30 cellular contexts compared by ENCODE assay signal in the genomic region with DNA sequence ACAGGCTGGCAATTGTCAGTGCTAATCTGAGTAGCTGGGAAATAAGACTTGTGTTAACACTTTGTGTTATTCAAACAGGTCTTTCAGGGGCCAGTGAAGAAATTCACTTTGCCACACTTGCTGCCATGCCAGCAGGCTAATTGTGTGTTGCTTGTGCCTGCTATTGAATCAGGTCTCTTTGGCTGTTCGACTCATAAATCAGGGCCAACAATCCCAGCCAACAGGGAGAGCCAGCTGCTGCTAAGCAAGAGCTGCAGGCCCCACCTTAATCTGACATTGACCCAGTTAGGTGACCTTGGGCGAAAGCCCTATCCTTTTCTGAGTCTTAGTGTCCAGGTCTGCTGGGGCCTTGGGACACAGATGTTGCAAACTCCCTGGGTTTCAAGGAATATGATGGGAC.
"Had no signal": no experiment of that assay in that cellular context is flagged by ENCODE, and none has a peak within 500 bp of the region (broad histone marks: within the 10 kb centered on the region; RNA-seq: fewer than 3 reads in every experiment).

No MANE protein-coding gene starts in this region.

- H3K4me3 Mint-ChIP-seq: activated B cell treated with CpG ODN at 0.5 μM for 24 hours; activated CD8-positive, alpha-beta T cell treated with anti-CD3 and anti-CD28 coated beads, Interleukin-2, amount 10 ng/mL, durations not matched to agents 7 days and 5 days; activated naive CD4-positive, alpha-beta T cell treated with anti-CD3 and anti-CD28 coated beads, Interleukin-2, amount 10 ng/mL, durations not matched to agents 7 days and 5 days; activated naive CD8-positive, alpha-beta T cell treated with anti-CD3 and anti-CD28 coated beads, Interleukin-2, amount 10 ng/mL, durations not matched to agents 7 days and 5 days; activated T-cell treated with anti-CD3 and anti-CD28 coated beads, Interleukin-2, amount 50 U/mL, for 24 hours; activated T-cell treated with anti-CD3 and anti-CD28 coated beads, Interleukin-2, amount 50 U/mL, for 72 hours; central memory CD8-positive, alpha-beta T cell; dendritic cell treated with granulocyte-macrophage colony-stimulating factor and Interleukin-4, amounts not matched to agents 40 ng/mL and 50 ng/mL, for 4 days; endodermal cell; T-helper 17 cell; T-helper 2 cell treated with Interferon-gamma antibody and Interleukin-4, amounts not matched to agents 5 μg/mL and 100 μg/mL, for 36 hours had no signal

- H3K9me3 Mint-ChIP-seq: activated B cell treated with CpG ODN at 0.5 μM for 24 hours; activated naive CD4-positive, alpha-beta T cell treated with anti-CD3 and anti-CD28 coated beads, Interleukin-2, amount 10 ng/mL, durations not matched to agents 7 days and 5 days; activated naive CD4-positive, alpha-beta T cell treated with anti-CD3 and anti-CD28 coated beads, Interleukin-2, amount 50 U/mL, for 72 hours; activated naive CD8-positive, alpha-beta T cell treated with anti-CD3 and anti-CD28 coated beads, Interleukin-2, amount 10 ng/mL, durations not matched to agents 7 days and 5 days; activated T-cell treated with anti-CD3 and anti-CD28 coated beads, Interleukin-2, amount 50 U/mL, for 24 hours; activated T-cell treated with anti-CD3 and anti-CD28 coated beads, Interleukin-2, amount 50 U/mL, for 72 hours; central memory CD8-positive, alpha-beta T cell; dendritic cell treated with granulocyte-macrophage colony-stimulating factor and Interleukin-4, amounts not matched to agents 40 ng/mL and 50 ng/mL, for 4 days had no signal

- DNase-seq: activated B cell treated with CpG ODN at 0.5 μM for 24 hours; activated CD4-positive, alpha-beta T cell treated with anti-CD3 and anti-CD28 coated beads for 48 hours; activated CD4-positive, alpha-beta T cell treated with anti-CD3 and anti-CD28 coated beads, Interleukin-2, amount 50 U/mL, for 1 hour; activated CD4-positive, alpha-beta T cell treated with anti-CD3 and anti-CD28 coated beads, Interleukin-2, amount 50 U/mL, for 48 hours; activated CD8-positive, alpha-beta memory T cell treated with anti-CD3 and anti-CD28 coated beads, Interleukin-2, amount 50 U/mL, for 48 hours; activated CD8-positive, alpha-beta T cell treated with anti-CD3 and anti-CD28 coated beads, Interleukin-2, amount 10 ng/mL, durations not matched to agents 7 days and 5 days; activated gamma-delta T cell; activated naive CD4-positive, alpha-beta T cell; activated naive CD4-positive, alpha-beta T cell treated with anti-CD3 and anti-CD28 coated beads, Interleukin-2, amount 10 ng/mL, durations not matched to agents 7 days and 5 days; activated naive CD8-positive, alpha-beta T cell treated with anti-CD3 and anti-CD28 coated beads, Interleukin-2, amount 10 ng/mL, durations not matched to agents 7 days and 5 days; activated T-cell treated with anti-CD3 and anti-CD28 coated beads for 4 hours; activated T-cell treated with anti-CD3 and anti-CD28 coated beads, Interleukin-2, amount 50 U/mL, for 24 hours; activated T-cell treated with anti-CD3 and anti-CD28 coated beads, Interleukin-2, amount 50 U/mL, for 72 hours; brain microvascular endothelial cell; dorsolateral prefrontal cortex; effector memory CD4-positive, alpha-beta T cell; endodermal cell; foreskin fibroblast; glutamatergic neuron; T-helper 1 cell; T-helper 17 cell; T1000; WERI-Rb-1 had no signal

- ATAC-seq: activated CD4-positive, CD25-positive, alpha-beta regulatory T cell treated with anti-CD3 and anti-CD28 coated beads, Interleukin-2, amount 50 U/mL, for 24 hours; activated CD8-positive, alpha-beta T cell treated with anti-CD3 and anti-CD28 coated beads, Interleukin-2, amount 10 ng/mL, durations not matched to agents 7 days and 5 days; activated naive CD4-positive, alpha-beta T cell treated with anti-CD3 and anti-CD28 coated beads, Interleukin-2, amount 50 U/mL, for 72 hours; activated T-cell treated with anti-CD3 and anti-CD28 coated beads, Interleukin-2, amount 50 U/mL, for 72 hours; esophagus mucosa; gastrocnemius medialis; T-helper 17 cell had no signal

- H3K36me3 Mint-ChIP-seq: activated naive CD4-positive, alpha-beta T cell treated with anti-CD3 and anti-CD28 coated beads, Interleukin-2, amount 10 ng/mL, durations not matched to agents 7 days and 5 days; activated naive CD4-positive, alpha-beta T cell treated with anti-CD3 and anti-CD28 coated beads, Interleukin-2, amount 50 U/mL, for 72 hours; activated naive CD8-positive, alpha-beta T cell treated with anti-CD3 and anti-CD28 coated beads, Interleukin-2, amount 10 ng/mL, durations not matched to agents 7 days and 5 days had no signal

- H3K4me1 Mint-ChIP-seq: endodermal cell had no signal

- H3K27ac Mint-ChIP-seq: activated B cell treated with CpG ODN at 0.5 μM for 24 hours; activated CD8-positive, alpha-beta T cell treated with anti-CD3 and anti-CD28 coated beads, Interleukin-2, amount 10 ng/mL, durations not matched to agents 7 days and 5 days; activated naive CD4-positive, alpha-beta T cell treated with anti-CD3 and anti-CD28 coated beads, Interleukin-2, amount 10 ng/mL, durations not matched to agents 7 days and 5 days; activated naive CD4-positive, alpha-beta T cell treated with anti-CD3 and anti-CD28 coated beads, Interleukin-2, amount 50 U/mL, for 72 hours; activated naive CD8-positive, alpha-beta T cell treated with anti-CD3 and anti-CD28 coated beads, Interleukin-2, amount 10 ng/mL, durations not matched to agents 7 days and 5 days; activated T-cell treated with anti-CD3 and anti-CD28 coated beads, Interleukin-2, amount 50 U/mL, for 24 hours; activated T-cell treated with anti-CD3 and anti-CD28 coated beads, Interleukin-2, amount 50 U/mL, for 72 hours; dendritic cell treated with granulocyte-macrophage colony-stimulating factor and Interleukin-4, amounts not matched to agents 40 ng/mL and 50 ng/mL, for 4 days; endodermal cell; T-helper 17 cell; T-helper 2 cell treated with Interferon-gamma antibody and Interleukin-4, amounts not matched to agents 5 μg/mL and 100 μg/mL, for 36 hours had no signal

- H3K27me3 Mint-ChIP-seq: activated B cell treated with CpG ODN at 0.5 μM for 24 hours; activated naive CD8-positive, alpha-beta T cell treated with anti-CD3 and anti-CD28 coated beads, Interleukin-2, amount 10 ng/mL, durations not matched to agents 7 days and 5 days; central memory CD8-positive, alpha-beta T cell; dendritic cell treated with granulocyte-macrophage colony-stimulating factor and Interleukin-4, amounts not matched to agents 40 ng/mL and 50 ng/mL, for 4 days; T-helper 17 cell had no signal
